In the genomic region with DNA sequence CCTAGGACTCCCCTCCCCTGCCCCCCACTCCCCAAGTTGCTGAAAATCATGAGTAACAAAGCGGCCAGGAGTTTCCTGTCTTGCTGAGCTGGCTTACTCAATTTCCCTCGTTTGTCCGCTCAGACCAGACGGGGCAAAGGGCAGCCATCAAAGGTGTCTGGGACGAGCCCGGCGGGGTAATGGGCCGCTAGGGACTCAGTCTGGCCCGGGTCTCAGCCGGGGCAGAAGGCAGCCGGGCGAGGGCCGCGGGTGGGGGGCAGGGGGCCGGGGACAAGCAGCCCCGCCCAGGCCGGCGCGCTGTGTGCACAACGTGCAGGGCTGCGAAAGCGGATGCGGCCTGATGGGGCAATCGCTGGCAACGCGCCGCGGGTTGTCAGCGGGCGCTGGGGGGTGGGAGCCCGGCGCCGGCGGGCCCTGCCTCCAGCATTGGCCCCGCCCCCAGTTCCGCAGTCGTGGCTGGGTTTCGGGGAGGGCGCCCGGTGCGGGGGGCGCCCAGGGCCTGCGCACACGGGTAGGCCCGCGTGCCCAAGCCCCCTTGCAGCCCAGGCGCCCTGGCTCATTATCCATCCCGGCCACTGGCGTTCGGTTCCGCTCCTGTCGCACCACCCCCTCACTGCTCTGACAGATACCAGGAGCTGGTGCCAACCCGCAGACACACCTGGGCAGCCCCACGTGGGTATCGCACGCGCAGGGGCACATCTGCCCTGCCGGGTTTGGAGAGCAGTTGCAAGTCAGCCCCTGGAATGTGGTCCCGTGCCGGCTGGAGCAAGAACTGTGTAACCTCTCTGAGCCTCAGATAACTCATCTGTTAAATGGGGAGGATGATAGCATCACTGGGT, we compare ENCODE assay signal across 1 cellular context.
TF ChIP-seq lines count a peak whose summit lies in the region.

No MANE protein-coding gene starts in this region.

TF ChIP-seq in H1, 55 proteins besides CTCF, POLR2A, EP300 and RAD21 (continued from another document):
- peak; percentile 63; the same call in 1 of the 2 replicates for TF ChIP-seq KDM1A (IDR thresholded peaks at IDR 0.05; ENCODE audit: borderline replicate concordance, low read length)
- TF ChIP-seq RBBP5 (IDR thresholded peaks at IDR 0.05; ENCODE audit: borderline replicate concordance, low read depth, low read length) = peak; percentile 34; the same call in 1 of the 2 replicates
- no peak for TF ChIP-seq GTF2F1 (IDR thresholded peaks at IDR 0.05; ENCODE audit: borderline replicate concordance, low read depth, low read length)
- TF ChIP-seq KDM4A (IDR thresholded peaks at IDR 0.05; ENCODE audit: low read depth, low read length, severe bottlenecking) = no peak
- peak; percentile 81 for TF ChIP-seq CTBP2 (IDR thresholded peaks at IDR 0.05; ENCODE audit: borderline replicate concordance, insufficient read depth, insufficient read length, low read length)
- peak; percentile 37; the same call in 1 of the 2 replicates for TF ChIP-seq TBP (IDR thresholded peaks at IDR 0.05; ENCODE audit: low read depth, low read length)
- peak in 1 of 2 experiments; percentile 89; a peak in 1 of 4 replicates for TF ChIP-seq HDAC2 (IDR thresholded peaks at IDR 0.05; ENCODE audit: borderline replicate concordance in 1 of 2, low read depth in 2 of 2, low read length in 2 of 2)
- TF ChIP-seq SP2 (IDR thresholded peaks at IDR 0.05; ENCODE audit: low read length) = no peak
- TF ChIP-seq ASH2L (IDR thresholded peaks at IDR 0.05; ENCODE audit: low read length) = peak; percentile 43
- peak; percentile 18; the same call in 1 of the 2 replicates for TF ChIP-seq GABPA (IDR thresholded peaks at IDR 0.05; ENCODE audit: borderline replicate concordance, insufficient read depth, low read length)
- no peak for TF ChIP-seq FOSL1 (IDR thresholded peaks at IDR 0.05; ENCODE audit: insufficient read depth, low read depth, low read length)
- 0 out of 2 replicates have a peak, but pooled peaks have one; percentile 25 for TF ChIP-seq YY1 (IDR thresholded peaks at IDR 0.05; ENCODE audit: low read depth, low read length)
- TF ChIP-seq TAF7 (optimal IDR thresholded peaks at IDR 0.05; ENCODE audit: borderline replicate concordance, low read depth, low read length) = no peak
- no peak for TF ChIP-seq HDAC6 (IDR thresholded peaks at IDR 0.05; ENCODE audit: low read depth, low read length)
- peak in 1 of 2 experiments; percentile 38; a peak in 1 of 4 replicates for TF ChIP-seq SIN3A (conservative IDR thresholded peaks at IDR 0.05 in 1 of 2, IDR thresholded peaks at IDR 0.05 in 1 of 2; ENCODE audit: low read depth in 1 of 2, low read length in 2 of 2)
- TF ChIP-seq PHF8 (conservative IDR thresholded peaks at IDR 0.05; ENCODE audit: low read depth, low read length) = 0 out of 2 replicates have a peak, but pooled peaks have one; percentile 36
